Comparison of ENCODE assay signal across 8 cellular contexts in genomic region chr9:33623658-33624586, GRCh38.
A peak's percentile ranks its signal among the peaks of the same experiment; 100 is the strongest.
DNase-seq lines count a peak whose midpoint lies in the region; ATAC-seq lines count a peak whose summit lies in the region.

No MANE protein-coding gene starts in this region.

- no peak overlapping the region for H4K91ac ChIP-seq in mesenchymal stem cell (ENCODE audit: low read length)

- H2BK12ac ChIP-seq in mesenchymal stem cell (ENCODE audit: low read length in 2 of 2): no peak overlapping the region

- DNase-seq in SIG-M5 treated with dmso at 0.1 percent for 504 hours (lab: John Stamatoyannopoulos, UW; ENCODE audit: unreplicated experiment) (peak; percentile 61), SIG-M5 (lab: John Stamatoyannopoulos, UW) (no peak), NCI-H748 treated with DMSO at 0.1 percent for 48 hours (lab: John Stamatoyannopoulos, UW) (peak; percentile 87), mesenchymal stem cell (peak; percentile 74)
- DNase-seq in activated CD4-positive, alpha-beta memory T cell treated with anti-CD3 and anti-CD28 coated beads, Interleukin-2, amount 10 ng/mL, durations not matched to agents 7 days and 5 days: peak; percentile 71
- DNase-seq in effector memory CD4-positive, alpha-beta T cell: peak; percentile 28 to 47 (median 37)
- DNase-seq in stimulated activated CD8-positive, alpha-beta memory T cell treated with anti-CD3 and anti-CD28 coated beads, Interleukin-2, amount 100 ng/mL, for 48 hours (ENCODE audit: low read depth in 2 of 2): peak; percentile 34 to 52

- no peak overlapping the region for H4K8ac ChIP-seq in mesenchymal stem cell (ENCODE audit: low read length)

- no peak overlapping the region for H3K18ac ChIP-seq in mesenchymal stem cell (ENCODE audit: low read depth in 1 of 2, low read length in 2 of 2)

- no peaks in the 10 kb centered on the region for H3K9me3 ChIP-seq in effector memory CD4-positive, alpha-beta T cell (ENCODE audit: control insufficient read depth, low read length)
- no peaks in the 10 kb centered on the region for H3K9me3 ChIP-seq in mesenchymal stem cell (ENCODE audit: control insufficient read depth, low read length)

- H3K27me3 Mint-ChIP-seq in activated CD4-positive, alpha-beta memory T cell treated with anti-CD3 and anti-CD28 coated beads, Interleukin-2, amount 10 ng/mL, durations not matched to agents 7 days and 5 days: peaks cover 46% of the 10 kb centered on the region

- no peaks in the 10 kb centered on the region for H3K27me3 ChIP-seq in effector memory CD4-positive, alpha-beta T cell (replicated peaks; ENCODE audit: control insufficient read depth, insufficient read depth, low read length, poor library complexity, severe bottlenecking)
- H3K27me3 ChIP-seq in mesenchymal stem cell (ENCODE audit: control insufficient read depth in 1 of 2, insufficient read depth in 1 of 2, low read length in 2 of 2): peaks cover 5 to 17% of the 10 kb centered on the region in 2 experiments

- no peak overlapping the region for H3K4me3 Mint-ChIP-seq in activated CD4-positive, alpha-beta memory T cell treated with anti-CD3 and anti-CD28 coated beads, Interleukin-2, amount 10 ng/mL, durations not matched to agents 7 days and 5 days

- H3K4me3 ChIP-seq in effector memory CD4-positive, alpha-beta T cell (ENCODE audit: insufficient read depth, low read depth, low read length, poor library complexity, severe bottlenecking): no peak overlapping the region
- no peak overlapping the region for H3K4me3 ChIP-seq in mesenchymal stem cell (ENCODE audit: insufficient read depth in 1 of 2, low read depth in 1 of 2, low read length in 2 of 2)

- no peak overlapping the region for H3K23ac ChIP-seq in mesenchymal stem cell (ENCODE audit: low read length in 2 of 2)

- no peak overlapping the region for H2BK5ac ChIP-seq in mesenchymal stem cell (ENCODE audit: low read depth, low read length, poor library complexity, severe bottlenecking)

- H3K4me1 ChIP-seq in effector memory CD4-positive, alpha-beta T cell (ENCODE audit: control insufficient read depth, insufficient read depth, low read length, poor library complexity, severe bottlenecking): peaks cover 3% of the 10 kb centered on the region
- H3K4me1 ChIP-seq in mesenchymal stem cell (ENCODE audit: control insufficient read depth, insufficient read depth, low read depth, low read length): peaks cover 5% of the 10 kb centered on the region

- H3K4me1 Mint-ChIP-seq in activated CD4-positive, alpha-beta memory T cell treated with anti-CD3 and anti-CD28 coated beads, Interleukin-2, amount 10 ng/mL, durations not matched to agents 7 days and 5 days: peaks cover 7% of the 10 kb centered on the region

- no peak overlapping the region for H2AFZ ChIP-seq in mesenchymal stem cell (ENCODE audit: low read depth, low read length)

- no peak overlapping the region for H3K9ac ChIP-seq in mesenchymal stem cell (ENCODE audit: low read length)

- no peak overlapping the region for H2BK15ac ChIP-seq in mesenchymal stem cell (ENCODE audit: low read depth, poor library complexity, severe bottlenecking)

- H3K9me3 Mint-ChIP-seq in activated CD4-positive, alpha-beta memory T cell treated with anti-CD3 and anti-CD28 coated beads, Interleukin-2, amount 10 ng/mL, durations not matched to agents 7 days and 5 days: no peaks in the 10 kb centered on the region

- H3K14ac ChIP-seq in mesenchymal stem cell (ENCODE audit: low read length in 2 of 2): no peak overlapping the region

- POLR2A ChIA-PET in activated CD4-positive, alpha-beta memory T cell treated with anti-CD3 and anti-CD28 coated beads, Interleukin-2, amount 10 ng/mL, durations not matched to agents 7 days and 5 days (lab: Charles Lee): interaction anchor here (0.8 kb wide), 1 partner anchor 100 kb away, joined by 3 read pairs; no protein-coding TSS in a partner anchor

- no peak overlapping the region for H3K27ac ChIP-seq in effector memory CD4-positive, alpha-beta T cell (ENCODE audit: insufficient read depth, low read length, poor library complexity, severe bottlenecking)
- H3K27ac ChIP-seq in mesenchymal stem cell (ENCODE audit: low read length, poor library complexity, severe bottlenecking): no peak overlapping the region

- WGBS in mesenchymal stem cell: 25% methylated on average over 20 of the region's 20 CpGs

- no peaks in the 10 kb centered on the region for H3K36me3 Mint-ChIP-seq in activated CD4-positive, alpha-beta memory T cell treated with anti-CD3 and anti-CD28 coated beads, Interleukin-2, amount 10 ng/mL, durations not matched to agents 7 days and 5 days (ENCODE audit: low read depth)

- H3K27ac Mint-ChIP-seq in activated CD4-positive, alpha-beta memory T cell treated with anti-CD3 and anti-CD28 coated beads, Interleukin-2, amount 10 ng/mL, durations not matched to agents 7 days and 5 days: no peak overlapping the region

- H3K4ac ChIP-seq in mesenchymal stem cell (ENCODE audit: low read depth in 1 of 2, low read length in 2 of 2): no peak overlapping the region

- H2AK5ac ChIP-seq in mesenchymal stem cell (ENCODE audit: low read length, severe bottlenecking): no peak overlapping the region

- peak; percentile 85 for ATAC-seq in HG03439 (IDR thresholded peaks at IDR 0.05; ENCODE audit: unreplicated experiment)

- CTCF ChIA-PET in activated CD4-positive, alpha-beta memory T cell treated with anti-CD3 and anti-CD28 coated beads, Interleukin-2, amount 10 ng/mL, durations not matched to agents 7 days and 5 days (lab: Charles Lee): interaction anchor here (0.6 to 11.5 kb wide), 38 partner anchors 10 to 697 kb away, joined by 3 to 248 read pairs (median 4); partner anchors contain the start of gene ANKRD18B

- H2BK120ac ChIP-seq in mesenchymal stem cell (ENCODE audit: low read depth, low read length): no peak overlapping the region

- H3K79me1 ChIP-seq in mesenchymal stem cell (replicated peaks; ENCODE audit: low read length, poor library complexity, severe bottlenecking): no peaks in the 10 kb centered on the region

- H3K4me2 ChIP-seq in mesenchymal stem cell (ENCODE audit: low read length, poor library complexity, severe bottlenecking): no peak overlapping the region

- H3K36me3 ChIP-seq in effector memory CD4-positive, alpha-beta T cell (ENCODE audit: control insufficient read depth, insufficient read depth, low read length): no peaks in the 10 kb centered on the region
- H3K36me3 ChIP-seq in mesenchymal stem cell (ENCODE audit: control insufficient read depth in 1 of 2, insufficient read depth in 2 of 2, low read depth in 1 of 2, low read length in 2 of 2): no peaks in the 10 kb centered on the region
